ENCODE assay signal across 11 cellular contexts in the genomic region with DNA sequence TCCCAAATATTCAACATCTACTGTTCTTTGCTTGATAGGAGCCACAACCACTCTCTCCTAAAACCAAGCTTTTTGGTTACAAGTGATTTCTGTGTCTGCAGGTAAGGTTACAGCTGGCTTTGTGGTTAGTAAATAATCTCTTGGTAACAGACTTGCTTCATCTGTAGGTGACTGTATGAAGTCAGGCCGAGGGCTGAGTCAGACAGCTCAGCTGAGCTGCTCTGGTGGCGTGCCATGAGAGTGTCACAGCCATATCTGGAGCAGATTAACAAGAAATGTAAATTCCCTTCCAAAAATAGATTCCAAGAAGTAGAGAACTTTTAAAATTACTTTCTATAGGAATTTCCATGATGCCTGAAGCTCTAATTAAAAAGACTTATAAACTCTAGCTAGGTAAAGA. TPM values are rescaled to one million over a fixed set of nuclear protein-coding genes. Genes with fewer than 3 reads are reported as not detected.
A peak's percentile ranks its signal among the peaks of the same experiment; 100 is the strongest.
DNase-seq lines count a peak whose midpoint lies in the region; ATAC-seq and TF ChIP-seq lines count a peak whose summit lies in the region.
"Had no signal": no experiment of that assay in that cellular context is flagged by ENCODE, and none has a peak within 500 bp of the region (broad histone marks: within the 10 kb centered on the region; RNA-seq: fewer than 3 reads in every experiment).

No MANE protein-coding gene starts in this region.

- H3K9me3 ChIP-seq in breast epithelium (no peaks in the 10 kb centered on the region), mucosa of descending colon (no peaks in the 10 kb centered on the region)
- H3K9me3 ChIP-seq: BLaER1 treated with 17β-estradiol and CSF1 and Interleukin-3, amounts not matched to agents 10 nM and 100 nM had no signal

- no peaks in the 10 kb centered on the region for H3K36me3 Mint-ChIP-seq in MCF 10A (ENCODE audit: insufficient read depth, unreplicated experiment)
- no peaks in the 10 kb centered on the region for H3K36me3 Mint-ChIP-seq in T-helper 2 cell treated with Interferon-gamma antibody and Interleukin-4, amounts not matched to agents 5 μg/mL and 100 μg/mL, for 36 hours (ENCODE audit: low read depth)
- H3K36me3 Mint-ChIP-seq: naive B cell had no signal

- H3K4me3 ChIP-seq in breast epithelium = no peak overlapping the region
- H3K4me3 ChIP-seq in dorsolateral prefrontal cortex = no peak overlapping the region
- no peak overlapping the region for H3K4me3 ChIP-seq in mucosa of descending colon
- H3K4me3 ChIP-seq: BLaER1 treated with 17β-estradiol and CSF1 and Interleukin-3, amounts not matched to agents 10 nM and 100 nM had no signal

- H3K4me1 Mint-ChIP-seq in MCF 10A (ENCODE audit: insufficient read depth, unreplicated experiment) = no peaks in the 10 kb centered on the region
- H3K4me1 Mint-ChIP-seq in T-helper 2 cell treated with Interferon-gamma antibody and Interleukin-4, amounts not matched to agents 5 μg/mL and 100 μg/mL, for 36 hours (ENCODE audit: low read depth) = no peaks in the 10 kb centered on the region
- H3K4me1 Mint-ChIP-seq: naive B cell had no signal

- H3K36me3 ChIP-seq in breast epithelium (no peaks in the 10 kb centered on the region), mucosa of descending colon (ENCODE audit: low read depth) (no peaks in the 10 kb centered on the region)
- H3K36me3 ChIP-seq: BLaER1 treated with 17β-estradiol and CSF1 and Interleukin-3, amounts not matched to agents 10 nM and 100 nM had no signal

- H3K9me3 Mint-ChIP-seq in MCF 10A (ENCODE audit: unreplicated experiment) = no peaks in the 10 kb centered on the region
- peaks cover 5% of the 10 kb centered on the region for H3K9me3 Mint-ChIP-seq in T-helper 2 cell treated with Interferon-gamma antibody and Interleukin-4, amounts not matched to agents 5 μg/mL and 100 μg/mL, for 36 hours

- no TSS peak for BruUV-seq in MCF 10A (replicated peaks; lab: Mats Ljungman, UMichigan)

- H3K27me3 Mint-ChIP-seq in MCF 10A (ENCODE audit: insufficient read depth, unreplicated experiment) = no peaks in the 10 kb centered on the region
- no peaks in the 10 kb centered on the region for H3K27me3 Mint-ChIP-seq in T-helper 2 cell treated with Interferon-gamma antibody and Interleukin-4, amounts not matched to agents 5 μg/mL and 100 μg/mL, for 36 hours (ENCODE audit: low read depth)

- no peak overlapping the region for H3K27ac ChIP-seq in breast epithelium
- no peak overlapping the region for H3K27ac ChIP-seq in dorsolateral prefrontal cortex
- H3K27ac ChIP-seq: BLaER1 treated with 17β-estradiol and CSF1 and Interleukin-3, amounts not matched to agents 10 nM and 100 nM; VCaP had no signal

- CTCF ChIA-PET in MCF 10A (lab: Yijun Ruan, JAX) = interaction anchor here (0.6 to 0.8 kb wide), 2 partner anchors 9 to 40 kb away, joined by 3 to 4 read pairs; no protein-coding TSS in a partner anchor

- H3K4me1 ChIP-seq in breast epithelium (no peaks in the 10 kb centered on the region), mucosa of descending colon (ENCODE audit: low read depth) (no peaks in the 10 kb centered on the region)

- H3K27me3 ChIP-seq in breast epithelium = no peaks in the 10 kb centered on the region
- H3K27me3 ChIP-seq in dorsolateral prefrontal cortex = no peaks in the 10 kb centered on the region
- H3K27me3 ChIP-seq: BLaER1 treated with 17β-estradiol and CSF1 and Interleukin-3, amounts not matched to agents 10 nM and 100 nM had no signal

- TF ChIP-seq CTCF in MCF 10A (IDR thresholded peaks at IDR 0.05; ENCODE audit: unreplicated experiment) = no peak
- no peak for TF ChIP-seq CTCF in breast epithelium (IDR thresholded peaks at IDR 0.05)
- TF ChIP-seq CTCF in dorsolateral prefrontal cortex (IDR thresholded peaks at IDR 0.05 in 54 of 56, conservative IDR thresholded peaks at IDR 0.05 in 2 of 56; ENCODE audit: low read depth in 1 of 56, partially characterized antibody in 56 of 56) = no peak
- TF ChIP-seq CTCF in mucosa of descending colon (IDR thresholded peaks at IDR 0.05) = no peak

- DNase-seq in MCF 10A (ENCODE audit: unreplicated experiment) (peak; percentile 60), breast epithelium (ENCODE audit: low spot score in 2 of 2) (no peak), dorsolateral prefrontal cortex (peak in 8 of 10 donors; percentile 22 to 75 (median 51)), stromal cell of bone marrow (ENCODE audit: low read depth) (peak; percentile 53), mucosa of descending colon (no peak), KG1 (lab: John Stamatoyannopoulos, UW) (no peak)
- DNase-seq in T-helper 2 cell treated with Interferon-gamma antibody and Interleukin-4, amounts not matched to agents 5 μg/mL and 100 μg/mL, for 36 hours (ENCODE audit: low spot score) = no peak
- DNase-seq: naive B cell had no signal

- no peak for TF ChIP-seq POLR2A in breast epithelium (IDR thresholded peaks at IDR 0.05)

- intact Hi-C loops in MCF 10A (cut with micrococcal nuclease) (no loop called here), breast epithelium (cut with DNase I; ENCODE audit: low total_unique reads) (no loop called here), dorsolateral prefrontal cortex (cut with DNase I) (no loop called here), mucosa of descending colon (cut with DNase I, micrococcal nuclease) (no loop called here)

- H3K27ac Mint-ChIP-seq in MCF 10A (ENCODE audit: low read depth, unreplicated experiment) = no peak overlapping the region
- no peak overlapping the region for H3K27ac Mint-ChIP-seq in T-helper 2 cell treated with Interferon-gamma antibody and Interleukin-4, amounts not matched to agents 5 μg/mL and 100 μg/mL, for 36 hours
- H3K27ac Mint-ChIP-seq: naive B cell had no signal

- H3K4me3 Mint-ChIP-seq in MCF 10A (ENCODE audit: unreplicated experiment) = no peak overlapping the region
- no peak overlapping the region for H3K4me3 Mint-ChIP-seq in T-helper 2 cell treated with Interferon-gamma antibody and Interleukin-4, amounts not matched to agents 5 μg/mL and 100 μg/mL, for 36 hours
- H3K4me3 Mint-ChIP-seq: naive B cell had no signal

- ATAC-seq in HG03342 (IDR thresholded peaks at IDR 0.05; ENCODE audit: unreplicated experiment) (peak; percentile 99), mucosa of descending colon (no peak)

- POLR2A ChIA-PET in MCF 10A (lab: Yijun Ruan, JAX) = interaction anchor here (0.6 to 0.9 kb wide), 2 partner anchors 10 to 47 kb away, joined by 3 read pairs; no protein-coding TSS in a partner anchor

RNA-seq across cellular contexts. Expression of gene TAS2R1, which starts 23.7 kb away (rescaled TPM):
- not detected in 2 replicates for total RNA-seq in MCF 10A (2022)
- total RNA-seq in breast epithelium = not detected
- 1 to 10 TPM in 10 of 120 experiments, under 1 TPM in 36, not detected in 74; 0.28 to 2.2 (median 0.68) TPM for total RNA-seq in dorsolateral prefrontal cortex
- total RNA-seq in mucosa of descending colon = not detected

Comparison
In these comparisons a context has a peak if more than half of its experiments do, and no peak if none do; other contexts are left out.
1. DNase-seq: peak in MCF 10A (single experiment), dorsolateral prefrontal cortex (8 of 10) and stromal cell of bone marrow (single experiment); none in breast epithelium (0 of 2), mucosa of descending colon (0 of 3), KG1 (single experiment) and T-helper 2 cell treated with Interferon-gamma antibody and Interleukin-4, amounts not matched to agents 5 μg/mL and 100 μg/mL, for 36 hours (single experiment).